Comparison of ENCODE assay signal across 21 cellular contexts in genomic region chr20:43186312-43186711, GRCh38. TPM values are rescaled to one million over a fixed set of nuclear protein-coding genes. Genes with fewer than 3 reads are reported as not detected.
A peak's percentile ranks its signal among the peaks of the same experiment; 100 is the strongest.
DNase-seq lines count a peak whose midpoint lies in the region; FAIRE-seq and TF ChIP-seq lines count a peak whose summit lies in the region.
"Had no signal": no experiment of that assay in that cellular context is flagged by ENCODE, and none has a peak within 500 bp of the region (broad histone marks: within the 10 kb centered on the region; RNA-seq: fewer than 3 reads in every experiment).

No MANE protein-coding gene starts in this region.

- H3K9ac ChIP-seq in Karpas-422 (ENCODE audit: low read length) = peak overlapping the region; percentile 71
- no peak overlapping the region for H3K9ac ChIP-seq in H1 (replicated peaks in 1 of 4; ENCODE audit: extremely low read depth in 1 of 4, low read depth in 3 of 4, low read length in 3 of 4)
- H3K9ac ChIP-seq in neural cell (ENCODE audit: low read length) = peak overlapping the region; percentile 39

- H4K20me1 ChIP-seq in Karpas-422 (ENCODE audit: insufficient read depth, low read depth, low read length) (no peaks in the 10 kb centered on the region), H1 (replicated peaks in 1 of 2; ENCODE audit: control insufficient read depth in 1 of 2, insufficient read depth in 2 of 2, low read length in 2 of 2) (peaks cover 0 to 3% of the 10 kb centered on the region in 2 experiments), neural cell (ENCODE audit: insufficient read depth) (no peaks in the 10 kb centered on the region)

- H3K4ac ChIP-seq in H1 (replicated peaks; ENCODE audit: insufficient read length, low read depth, low read length) = no peak overlapping the region

- H3K56ac ChIP-seq in H1 (replicated peaks; ENCODE audit: insufficient read length, low read depth, low read length) = no peak overlapping the region

- no peak overlapping the region for H3K14ac ChIP-seq in H1 (ENCODE audit: insufficient read length)

- intact Hi-C loops in dorsolateral prefrontal cortex (cut with DNase I) = loop anchor here (2.0 to 10.0 kb wide), 5 partner anchors 118 to 1452 kb away; no protein-coding TSS in a partner anchor

- H3K4me3 ChIP-seq in Karpas-422 (ENCODE audit: low read length) (peak overlapping the region; percentile 32), H1 (ENCODE audit: extremely low read depth in 1 of 4, insufficient read depth in 2 of 4, low read depth in 3 of 4, low read length in 4 of 4) (no peak overlapping the region), neural cell (ENCODE audit: low read length) (peak overlapping the region; percentile 85), dorsolateral prefrontal cortex (peak overlapping the region in 9 of 59 donors; percentile 0 to 69 (median 13))

- TF ChIP-seq POLR2A in H1 (IDR thresholded peaks at IDR 0.05; ENCODE audit: control extremely low read depth in 1 of 2, low read depth in 2 of 2, low read length in 2 of 2) = no peak

- H2AFZ ChIP-seq in Karpas-422 (ENCODE audit: low read length) = no peak overlapping the region
- no peak overlapping the region for H2AFZ ChIP-seq in H1 (ENCODE audit: low read length)
- H2AFZ ChIP-seq in neural cell (ENCODE audit: low read depth, low read length) = no peak overlapping the region

- peaks cover 3% of the 10 kb centered on the region for H3F3A ChIP-seq in neural cell (ENCODE audit: insufficient read depth, low read length, poor library complexity, severe bottlenecking)

- no peaks in the 10 kb centered on the region for H3K79me1 ChIP-seq in H1 (ENCODE audit: low read depth, low read length)

- no peak overlapping the region for H2BK20ac ChIP-seq in H1 (ENCODE audit: low read length)

- no peak for TF ChIP-seq CTCF in H1 (IDR thresholded peaks at IDR 0.05; ENCODE audit: control extremely low read depth in 1 of 3, insufficient read depth in 1 of 3, low read depth in 1 of 3, low read length in 3 of 3)
- no peak for TF ChIP-seq CTCF in neural cell (IDR thresholded peaks at IDR 0.05; ENCODE audit: poor library complexity, severe bottlenecking)
- no peak for TF ChIP-seq CTCF in dorsolateral prefrontal cortex (IDR thresholded peaks at IDR 0.05 in 54 of 56, conservative IDR thresholded peaks at IDR 0.05 in 2 of 56; ENCODE audit: low read depth in 1 of 56, partially characterized antibody in 56 of 56)

- H2BK5ac ChIP-seq in H1 (ENCODE audit: low read depth, low read length) = no peak overlapping the region

- H3K23me2 ChIP-seq in H1 (ENCODE audit: low read depth, low read length) = peaks cover 13% of the 10 kb centered on the region; the same call in 1 of the 2 replicates

- H3K4me2 ChIP-seq in Karpas-422 (ENCODE audit: low read depth, low read length, poor library complexity, severe bottlenecking) = peak overlapping the region; percentile 50
- no peak overlapping the region for H3K4me2 ChIP-seq in H1 (ENCODE audit: insufficient read depth in 1 of 2, low read depth in 2 of 2, low read length in 2 of 2)
- H3K4me2 ChIP-seq in neural cell (ENCODE audit: low read length) = peak overlapping the region; percentile 79

- H3K18ac ChIP-seq in H1 (ENCODE audit: extremely low read depth, low read length) = no peak overlapping the region

- FAIRE-seq in HTR-8/SVneo (lab: Jason Lieb, UNC) = peak; percentile 90
- peak; percentile 45 for FAIRE-seq in H1 (lab: Jason Lieb, UNC)
- FAIRE-seq: G401.6, GM12892 had no signal

- H3K27me3 ChIP-seq in Karpas-422 (ENCODE audit: low read length) = no peaks in the 10 kb centered on the region
- H3K27me3 ChIP-seq in H1 (replicated peaks in 1 of 4; ENCODE audit: control insufficient read depth in 3 of 4, extremely low read depth in 1 of 4, insufficient read depth in 3 of 4, low read length in 3 of 4) = peaks cover 24 to 33% (median 31%) of the 10 kb centered on the region in 4 experiments
- peaks cover 31% of the 10 kb centered on the region for H3K27me3 ChIP-seq in neural cell (ENCODE audit: insufficient read depth, low read depth, low read length)
- H3K27me3 ChIP-seq in dorsolateral prefrontal cortex = peaks cover 0 to 33% (median 12%) of the 10 kb centered on the region in 45 donors

- H3K9me2 ChIP-seq in Karpas-422 (replicated peaks; ENCODE audit: insufficient read depth, low read length) (no peaks in the 10 kb centered on the region), neural cell (ENCODE audit: insufficient read depth, low read length) (no peaks in the 10 kb centered on the region)

- WGBS in H1 (ENCODE audit: extremely low coverage in 1 of 2, insufficient coverage in 1 of 2, insufficient read length in 1 of 2, insufficient replicate concordance in 2 of 2, low coverage in 1 of 2, low lambda C conversion rate in 2 of 2, missing lambda C conversion rate in 1 of 2), 2 experiments = 89% methylated on average over 9 of the region's 9 CpGs; no CpG with 5 or more reads in 1 of the 2 experiments

- H2BK120ac ChIP-seq in H1 (replicated peaks; ENCODE audit: low read depth, low read length) = no peak overlapping the region

- DNase-seq in HTR-8/SVneo (ENCODE audit: insufficient read length, low spot score) = no peak
- DNase-seq in Karpas-422 = peak; percentile 86
- no peak for DNase-seq in H1 (ENCODE audit: low read depth in 1 of 2, low spot score in 2 of 2)
- no peak for DNase-seq in dorsolateral prefrontal cortex
- no peak for DNase-seq in NOMO-1 (lab: John Stamatoyannopoulos, UW; ENCODE audit: unreplicated experiment in 2 of 2)
- DNase-seq: C1 segment of cervical spinal cord; Calu3; CD4-positive, alpha-beta memory T cell; COR-L47; DMS53; DMS79 treated with DMSO at 0.1 percent for 48 hours; GOT3; H7; HCEC 1CT had no signal

- H4K8ac ChIP-seq in H1 (ENCODE audit: extremely low read depth, insufficient read depth, low read length) = no peak overlapping the region

- H3K9me3 ChIP-seq in Karpas-422 (ENCODE audit: low read length) = no peaks in the 10 kb centered on the region
- H3K9me3 ChIP-seq in H1 (ENCODE audit: insufficient read depth in 2 of 2, low read depth in 1 of 2, low read length in 1 of 2) = no peaks in the 10 kb centered on the region
- no peaks in the 10 kb centered on the region for H3K9me3 ChIP-seq in neural cell (ENCODE audit: low read length)

- H3K4me1 ChIP-seq in Karpas-422 (ENCODE audit: low read length) (peaks cover 63% of the 10 kb centered on the region), H1 (replicated peaks in 1 of 4; ENCODE audit: control insufficient read depth in 3 of 4, insufficient read depth in 4 of 4, low read length in 3 of 4) (peaks cover 2 to 6% (median 4%) of the 10 kb centered on the region in 4 experiments; a peak in 5 of 7 replicates)

- TF ChIP-seq EP300 in H1 (IDR thresholded peaks at IDR 0.05; ENCODE audit: borderline replicate concordance in 1 of 2, low read depth in 2 of 2, low read length in 2 of 2) (no peak), neural cell (conservative IDR thresholded peaks at IDR 0.05; ENCODE audit: poor library complexity, severe bottlenecking) (peak; percentile 99)

- TF ChIP-seq RAD21 in H1 (IDR thresholded peaks at IDR 0.05 in 1 of 2, conservative IDR thresholded peaks at IDR 0.05 in 1 of 2; ENCODE audit: low read depth in 2 of 2, low read length in 2 of 2) (no peak), neural cell (conservative IDR thresholded peaks at IDR 0.05) (peak; percentile 55)

- H2BK15ac ChIP-seq in H1 (ENCODE audit: low read length) = no peak overlapping the region

- H3K79me2 ChIP-seq in Karpas-422 (ENCODE audit: low read length) (no peaks in the 10 kb centered on the region), H1 (ENCODE audit: control insufficient read depth in 1 of 2, insufficient read depth in 2 of 2, low read length in 2 of 2) (no peaks in the 10 kb centered on the region), neural cell (replicated peaks; ENCODE audit: insufficient read depth, low read length) (no peaks in the 10 kb centered on the region)

- no peak overlapping the region for H2BK12ac ChIP-seq in H1 (ENCODE audit: low read depth, low read length)

- POLR2A ChIA-PET in H1 (lab: Charles Lee; ENCODE audit: partially characterized antibody) = no interaction called here

- peak overlapping the region; percentile 96 for H3K27ac ChIP-seq in Karpas-422 (ENCODE audit: low read length)
- H3K27ac ChIP-seq in H1 (ENCODE audit: low read depth, low read length) = no peak overlapping the region
- H3K27ac ChIP-seq in neural cell (ENCODE audit: low read length) = peak overlapping the region; percentile 64
- no peak overlapping the region for H3K27ac ChIP-seq in dorsolateral prefrontal cortex

- CTCF ChIA-PET in H1 (lab: Charles Lee; ENCODE audit: partially characterized antibody) = interaction anchor here (0.5 to 2.9 kb wide), 5 partner anchors 168 to 1025 kb away, joined by 3 to 10 read pairs (median 3); no protein-coding TSS in a partner anchor

- H2AK5ac ChIP-seq in H1 (ENCODE audit: low read depth, low read length) = no peak overlapping the region

- no peak overlapping the region for H4K5ac ChIP-seq in H1 (ENCODE audit: insufficient read length, low read depth, low read length)

- H3K36me3 ChIP-seq in Karpas-422 (ENCODE audit: insufficient read depth, low read length) (no peaks in the 10 kb centered on the region), H1 (ENCODE audit: control insufficient read depth in 2 of 4, insufficient read depth in 4 of 4, low read length in 3 of 4) (no peaks in the 10 kb centered on the region), neural cell (ENCODE audit: insufficient read depth, low read length) (no peaks in the 10 kb centered on the region)

- H3K23ac ChIP-seq in H1 (ENCODE audit: insufficient read length) = no peak overlapping the region

- no peak overlapping the region for H4K91ac ChIP-seq in H1 (replicated peaks; ENCODE audit: insufficient read length, low read length)

TF ChIP-seq in H1, 55 proteins besides CTCF, POLR2A, EP300 and RAD21 (continues in another document):
- TF ChIP-seq TAF1 (IDR thresholded peaks at IDR 0.05; ENCODE audit: low read depth, low read length) = no peak
- no peak for TF ChIP-seq CHD1 (IDR thresholded peaks at IDR 0.05; ENCODE audit: low read depth, low read length)

TF ChIP-seq in neural cell, 6 proteins besides CTCF, POLR2A, EP300 and RAD21 (continues in another document):
- peak; percentile 59 for TF ChIP-seq SMC3 (conservative IDR thresholded peaks at IDR 0.05; ENCODE audit: poor library complexity)

RNA-seq across cellular contexts. Expression of gene PTPRT, which starts 3.4 kb away (rescaled TPM):
- 39.5 and 44.5 TPM in 2 replicates for total RNA-seq in Karpas-422 (2014; rRNA removed; shearing (Covaris generic); ENCODE audit: low replicate concordance)
- 1.8 and 2.1 TPM in 2 replicates for total RNA-seq in H1 (2021; fragmentation: NEBNext Ultra II Directional; extraction: Animal tissue kit (Norgen Biotek cat#: 25700))
- 0.33 and 0.72 TPM in 2 replicates for polyA plus RNA-seq in H1 (2011; rRNA removed)
- polyA plus RNA-seq in H1 (2011; cell fraction: cytosol; rRNA removed) = 0.30 TPM
- 2.6 TPM for polyA plus RNA-seq in H1 (2011; cell fraction: nucleus; rRNA removed)
- 0.45 to 0.87 TPM (median 0.56 TPM) in 4 replicates for polyA plus RNA-seq in H1 (2012, experiment 1 of 2)
- 0.34 TPM for polyA plus RNA-seq in H1 (2012, experiment 2 of 2)
- 0.41 TPM for polyA plus RNA-seq in H1 (2013, experiment 1 of 2)
- 0.40 TPM for polyA plus RNA-seq in H1 (2013, experiment 2 of 2)
- polyA minus RNA-seq in H1 (2011; rRNA and poly(A)+ RNA removed) = 2.7 and 5.2 TPM in 2 replicates
- polyA minus RNA-seq in H1 (2011; cell fraction: cytosol; rRNA and poly(A)+ RNA removed) = 0.44 TPM
- 10.8 TPM for polyA minus RNA-seq in H1 (2011; cell fraction: nucleus; rRNA and poly(A)+ RNA removed)
- polyA plus RNA-seq in neural cell = 9.2 and 9.9 TPM in 2 replicates
- 31.4 and 35.0 TPM in 2 replicates for polyA minus RNA-seq in neural cell
- total RNA-seq in dorsolateral prefrontal cortex = 100 to 1,000 TPM in 53 of 120 experiments, 10 to 100 TPM in 67; 34.9 to 179 (median 93.9) TPM
- total RNA-seq: A172; A673; Calu3; CD4-positive, alpha-beta memory T cell; Daoy had no signal
- polyA plus RNA-seq: BJ; CD4-positive, alpha-beta memory T cell had no signal

Comparison
In these comparisons a context has a peak if more than half of its experiments do, and no peak if none do; other contexts are left out.
1. H3K27ac ChIP-seq: peak in Karpas-422 (single experiment) and neural cell (single experiment); none in H1 (single experiment) and dorsolateral prefrontal cortex (0 of 59).
2. H3K4me2 ChIP-seq: peak in Karpas-422 (single experiment) and neural cell (single experiment); none in H1 (0 of 2).
3. H3K4me3 ChIP-seq: peak in Karpas-422 (single experiment) and neural cell (single experiment); none in H1 (0 of 4).
4. H3K9ac ChIP-seq: peak in Karpas-422 (single experiment) and neural cell (single experiment); none in H1 (0 of 4).
5. RNA of gene PTPRT, which starts 3.4 kb away (total RNA-seq): 34.9 to 179 TPM in dorsolateral prefrontal cortex and 39.5 to 44.5 TPM in Karpas-422; 1.8 to 2.1 TPM in H1; every median in the first group is over 10 times any median in the second.